In the genomic region with DNA sequence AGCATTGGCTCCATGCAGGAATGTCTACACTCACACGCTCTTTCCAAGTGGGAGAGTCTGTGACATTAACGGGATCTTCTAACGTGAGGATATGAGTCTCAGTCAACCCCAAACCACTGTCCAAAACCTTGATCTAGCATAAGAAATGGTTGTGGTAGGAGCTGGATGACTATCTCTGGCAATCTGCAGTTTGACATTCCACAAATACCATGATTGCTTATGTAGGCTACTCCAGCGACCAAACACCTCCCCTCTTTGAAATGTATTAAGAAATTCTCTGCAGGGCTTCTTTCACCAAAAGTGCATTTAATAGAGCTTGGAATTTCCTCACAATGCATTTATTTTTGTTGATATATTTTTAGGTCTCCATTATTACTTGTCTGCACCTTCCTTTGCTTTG, we compare ENCODE assay signal across 1 cellular context.
TF ChIP-seq lines count a peak whose summit lies in the region.

No MANE protein-coding gene starts in this region.

TF ChIP-seq in HepG2, 621 proteins besides CTCF, POLR2A, EP300 and RAD21 (continued from another document):
- TF ChIP-seq, protein P1, sequence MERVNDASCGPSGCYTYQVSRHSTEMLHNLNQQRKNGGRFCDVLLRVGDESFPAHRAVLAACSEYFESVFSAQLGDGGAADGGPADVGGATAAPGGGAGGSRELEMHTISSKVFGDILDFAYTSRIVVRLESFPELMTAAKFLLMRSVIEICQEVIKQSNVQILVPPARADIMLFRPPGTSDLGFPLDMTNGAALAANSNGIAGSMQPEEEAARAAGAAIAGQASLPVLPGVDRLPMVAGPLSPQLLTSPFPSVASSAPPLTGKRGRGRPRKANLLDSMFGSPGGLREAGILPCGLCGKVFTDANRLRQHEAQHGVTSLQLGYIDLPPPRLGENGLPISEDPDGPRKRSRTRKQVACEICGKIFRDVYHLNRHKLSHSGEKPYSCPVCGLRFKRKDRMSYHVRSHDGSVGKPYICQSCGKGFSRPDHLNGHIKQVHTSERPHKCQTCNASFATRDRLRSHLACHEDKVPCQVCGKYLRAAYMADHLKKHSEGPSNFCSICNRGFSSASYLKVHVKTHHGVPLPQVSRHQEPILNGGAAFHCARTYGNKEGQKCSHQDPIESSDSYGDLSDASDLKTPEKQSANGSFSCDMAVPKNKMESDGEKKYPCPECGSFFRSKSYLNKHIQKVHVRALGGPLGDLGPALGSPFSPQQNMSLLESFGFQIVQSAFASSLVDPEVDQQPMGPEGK (CRISPR knock-in tag; IDR thresholded peaks at IDR 0.05): no peak
- TF ChIP-seq PHF20 (CRISPR knock-in tag; IDR thresholded peaks at IDR 0.05) (no peak), ZNF501 (CRISPR knock-in tag; IDR thresholded peaks at IDR 0.05) (no peak)
- TF ChIP-seq, protein P2, sequence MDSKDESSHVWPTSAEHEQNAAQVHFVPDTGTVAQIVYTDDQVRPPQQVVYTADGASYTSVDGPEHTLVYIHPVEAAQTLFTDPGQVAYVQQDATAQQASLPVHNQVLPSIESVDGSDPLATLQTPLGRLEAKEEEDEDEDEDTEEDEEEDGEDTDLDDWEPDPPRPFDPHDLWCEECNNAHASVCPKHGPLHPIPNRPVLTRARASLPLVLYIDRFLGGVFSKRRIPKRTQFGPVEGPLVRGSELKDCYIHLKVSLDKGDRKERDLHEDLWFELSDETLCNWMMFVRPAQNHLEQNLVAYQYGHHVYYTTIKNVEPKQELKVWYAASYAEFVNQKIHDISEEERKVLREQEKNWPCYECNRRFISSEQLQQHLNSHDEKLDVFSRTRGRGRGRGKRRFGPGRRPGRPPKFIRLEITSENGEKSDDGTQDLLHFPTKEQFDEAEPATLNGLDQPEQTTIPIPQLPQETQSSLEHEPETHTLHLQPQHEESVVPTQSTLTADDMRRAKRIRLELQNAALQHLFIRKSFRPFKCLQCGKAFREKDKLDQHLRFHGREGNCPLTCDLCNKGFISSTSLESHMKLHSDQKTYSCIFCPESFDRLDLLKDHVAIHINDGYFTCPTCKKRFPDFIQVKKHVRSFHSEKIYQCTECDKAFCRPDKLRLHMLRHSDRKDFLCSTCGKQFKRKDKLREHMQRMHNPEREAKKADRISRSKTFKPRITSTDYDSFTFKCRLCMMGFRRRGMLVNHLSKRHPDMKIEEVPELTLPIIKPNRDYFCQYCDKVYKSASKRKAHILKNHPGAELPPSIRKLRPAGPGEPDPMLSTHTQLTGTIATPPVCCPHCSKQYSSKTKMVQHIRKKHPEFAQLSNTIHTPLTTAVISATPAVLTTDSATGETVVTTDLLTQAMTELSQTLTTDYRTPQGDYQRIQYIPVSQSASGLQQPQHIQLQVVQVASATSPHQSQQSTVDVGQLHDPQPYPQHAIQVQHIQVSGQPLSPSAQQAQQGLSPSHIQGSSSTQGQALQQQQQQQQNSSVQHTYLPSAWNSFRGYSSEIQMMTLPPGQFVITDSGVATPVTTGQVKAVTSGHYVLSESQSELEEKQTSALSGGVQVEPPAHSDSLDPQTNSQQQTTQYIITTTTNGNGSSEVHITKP (CRISPR knock-in tag; IDR thresholded peaks at IDR 0.05; ENCODE audit: low read depth): no peak
